Comparison of ENCODE assay signal across 6 cellular contexts in genomic region chr1:158175915-158176314, GRCh38. TPM values are rescaled to one million over a fixed set of nuclear protein-coding genes. Genes with fewer than 3 reads are reported as not detected.
"Had no signal": no experiment of that assay in that cellular context is flagged by ENCODE, and none has a peak within 500 bp of the region (broad histone marks: within the 10 kb centered on the region; RNA-seq: fewer than 3 reads in every experiment).

No MANE protein-coding gene starts in this region.

RNA-seq across cellular contexts. Expression of gene CD1D, which starts 4.8 kb away (rescaled TPM):
- total RNA-seq: activated CD8-positive, alpha-beta T cell treated with anti-CD3 and anti-CD28 coated beads for 36 hours; activated T-cell treated with anti-CD3 and anti-CD28 coated beads, Interleukin-2, amount 50 U/mL, for 4 hours; activated T-helper 17 cell treated with anti-CD3 and anti-CD28 coated beads, Interleukin-2, amount 50 U/mL, for 72 hours; chondrocyte; dermis blood vessel endothelial cell; T-helper 2 cell treated with Interferon-gamma antibody and Interleukin-4, amounts not matched to agents 100 ng/mL and 5 ng/mL, for 36 hours had no signal
